Comparison of ENCODE assay signal across 8 cellular contexts in genomic region chr11:63614136-63614664, GRCh38.
DNase-seq lines count a peak whose midpoint lies in the region; ATAC-seq and TF ChIP-seq lines count a peak whose summit lies in the region.

Gene PLAAT3 (minus strand): TSS chr11:63614433. CDS start chr11:63614014, 419 bp downstream.

- H3K9ac ChIP-seq in ES-I3 (ENCODE audit: low read depth, low read length) = peak within 1 kb of the TSS; percentile 97

- H3K4me1 ChIP-seq in ES-I3 (ENCODE audit: insufficient read depth, low read length) = peaks cover 20% of the 10 kb centered on the region

- peak within 1 kb of the TSS; percentile 61 for H3K4me3 ChIP-seq in brain microvascular endothelial cell (ENCODE audit: low read depth, low read length)
- peak within 1 kb of the TSS; percentile 69 for H3K4me3 ChIP-seq in iPS-11a (ENCODE audit: low read depth, low read length)

- DNase-seq in T-helper 1 cell = peak in 3 of 5 donors; percentile 6 to 29 (median 14)
- no peak for DNase-seq in brain microvascular endothelial cell
- peak; percentile 83 for DNase-seq in putamen (ENCODE audit: low spot score)
- no peak for DNase-seq in NCI-H2107 (lab: John Stamatoyannopoulos, UW)

- no peak within 1 kb of the TSS for H3K27ac ChIP-seq in brain microvascular endothelial cell

- no peaks in the 10 kb centered on the region for H3K9me3 ChIP-seq in ES-I3 (ENCODE audit: control insufficient read depth, insufficient read depth, low read length)

- in situ Hi-C loops in brain microvascular endothelial cell (cut with HindIII; ENCODE audit: low pct_ligation_motif_present, low sequenced_read_pairs) = no loop called here

- no peaks in the 10 kb centered on the region for H3K36me3 ChIP-seq in ES-I3 (ENCODE audit: insufficient read depth, low read length)
- H3K36me3 ChIP-seq in brain microvascular endothelial cell (replicated peaks) = no peaks in the 10 kb centered on the region

- no peak for TF ChIP-seq CTCF in brain microvascular endothelial cell (IDR thresholded peaks at IDR 0.05; ENCODE audit: low read depth, low read length, missing control alignments)

- peak; percentile 47 for ATAC-seq in HG03280 (IDR thresholded peaks at IDR 0.05; ENCODE audit: unreplicated experiment)
- ATAC-seq in GM19324 (IDR thresholded peaks at IDR 0.05; ENCODE audit: low FRiP score, unreplicated experiment) = no peak

- H3K27me3 ChIP-seq in brain microvascular endothelial cell (replicated peaks) = no peaks in the 10 kb centered on the region

Comparison
In these comparisons a context has a peak if more than half of its experiments do, and no peak if none do; other contexts are left out.
1. DNase-seq: peak in T-helper 1 cell (3 of 5) and putamen (single experiment); none in brain microvascular endothelial cell (single experiment) and NCI-H2107 (single experiment).